ENCODE assay signal across 8 cellular contexts in genomic region chr16:28623172-28623711, GRCh38. TPM values are rescaled to one million over a fixed set of nuclear protein-coding genes. Genes with fewer than 3 reads are reported as not detected.
DNase-seq lines count a peak whose midpoint lies in the region; ATAC-seq, FAIRE-seq and TF ChIP-seq lines count a peak whose summit lies in the region.

No MANE protein-coding gene starts in this region.

- peak; percentile 60 for DNase-seq in GM12891 (ENCODE audit: insufficient read length, low spot score)
- DNase-seq in NCI-H510A treated with DMSO at 0.1 percent for 48 hours (lab: John Stamatoyannopoulos, UW): peak; percentile 88
- DNase-seq in activated T-cell treated with anti-CD3 and anti-CD28 coated beads for 4 hours: peak; percentile 40
- no peak for DNase-seq in esophagus squamous epithelium (lab: John Stamatoyannopoulos, UW)
- DNase-seq in gastrocnemius medialis: peak in 1 of 2 donors; percentile 27
- no peak for DNase-seq in chondrocyte (ENCODE audit: low spot score)

- no peaks in the 10 kb centered on the region for H3K36me3 Mint-ChIP-seq in chondrocyte (ENCODE audit: low read depth)

- TF ChIP-seq CTCF in esophagus squamous epithelium (IDR thresholded peaks at IDR 0.05): peak in 1 of 6 experiments; percentile 19
- TF ChIP-seq CTCF in gastrocnemius medialis (IDR thresholded peaks at IDR 0.05 in 4 of 5, conservative IDR thresholded peaks at IDR 0.05 in 1 of 5): no peak
- no peak for TF ChIP-seq CTCF in chondrocyte (IDR thresholded peaks at IDR 0.05)

- peak; percentile 85 for FAIRE-seq in GM12891 (lab: Jason Lieb, UNC)

- H3K4me3 ChIP-seq in esophagus squamous epithelium: peak overlapping the region; percentile 27 to 68 (median 54)
- peak overlapping the region; percentile 49 to 64 (median 51) for H3K4me3 ChIP-seq in gastrocnemius medialis

- H3K27me3 Mint-ChIP-seq in chondrocyte (ENCODE audit: low read depth): peaks cover 6% of the 10 kb centered on the region

- ATAC-seq in gastrocnemius medialis: peak; percentile 80 to 89
- no peak for ATAC-seq in GM18861 (IDR thresholded peaks at IDR 0.05; ENCODE audit: unreplicated experiment)
- no peak for ATAC-seq in HG02588 (IDR thresholded peaks at IDR 0.05; ENCODE audit: unreplicated experiment)

- intact Hi-C loops in esophagus squamous epithelium (cut with DNase I) (no loop called here), gastrocnemius medialis (cut with DNase I; ENCODE audit: low total_unique reads) (no loop called here)

- in situ Hi-C loops in gastrocnemius medialis (cut with MboI; ENCODE audit: low sequenced_read_pairs in 4 of 4): loop anchor here in 1 of 4 donors (25.0 kb wide), 1 partner anchor 136 kb away; the partner anchor contains the start of genes APOBR and CLN3

- H3K36me3 ChIP-seq in esophagus squamous epithelium (peaks cover 0 to 4% (median 0%) of the 10 kb centered on the region in 3 donors), gastrocnemius medialis (no peaks in the 10 kb centered on the region)

- H3K9me3 Mint-ChIP-seq in chondrocyte (ENCODE audit: low read depth): peaks cover 3% of the 10 kb centered on the region

- H3K4me1 Mint-ChIP-seq in chondrocyte (ENCODE audit: low read depth): no peaks in the 10 kb centered on the region

- no peak for TF ChIP-seq POLR2A in GM12891 (IDR thresholded peaks at IDR 0.05; ENCODE audit: low read depth, low read length)
- peak in 1 of 4 donors; percentile 35 for TF ChIP-seq POLR2A in esophagus squamous epithelium (IDR thresholded peaks at IDR 0.05)
- TF ChIP-seq POLR2A in gastrocnemius medialis (IDR thresholded peaks at IDR 0.05): no peak

- no peak overlapping the region for H3K27ac Mint-ChIP-seq in chondrocyte (ENCODE audit: unreplicated experiment)

- H3K27ac ChIP-seq in esophagus squamous epithelium (peak overlapping the region; percentile 3 to 50 (median 40)), gastrocnemius medialis (peak overlapping the region in 2 of 4 donors; percentile 14 to 26)

- no peak overlapping the region for H3K4me3 Mint-ChIP-seq in chondrocyte (ENCODE audit: unreplicated experiment)

- WGBS in esophagus squamous epithelium, 2 donors: 0 to 8% methylated on average over 2 to 8 of the region's 68 CpGs

- H3K9me3 ChIP-seq in esophagus squamous epithelium (no peaks in the 10 kb centered on the region), gastrocnemius medialis (no peaks in the 10 kb centered on the region)

- H3K27me3 ChIP-seq in esophagus squamous epithelium (peaks cover 0 to 7% (median 0%) of the 10 kb centered on the region in 4 donors), gastrocnemius medialis (no peaks in the 10 kb centered on the region)

- peaks cover 7 to 25% (median 7%) of the 10 kb centered on the region in 3 donors for H3K4me1 ChIP-seq in esophagus squamous epithelium
- H3K4me1 ChIP-seq in gastrocnemius medialis: peaks cover 0 to 4% of the 10 kb centered on the region in 2 donors

TF ChIP-seq in GM12891, 5 proteins besides CTCF, POLR2A, EP300 and RAD21:
- TF ChIP-seq PAX5 (IDR thresholded peaks at IDR 0.05; ENCODE audit: insufficient read depth, low read length, severe bottlenecking) (no peak), SPI1 (IDR thresholded peaks at IDR 0.05; ENCODE audit: low read depth, low read length) (no peak), TAF1 (IDR thresholded peaks at IDR 0.05; ENCODE audit: low read depth, low read length) (no peak), POLR2AphosphoS5 (IDR thresholded peaks at IDR 0.05; ENCODE audit: low read depth, low read length) (no peak), POU2F2 (IDR thresholded peaks at IDR 0.05; ENCODE audit: low read depth, low read length) (no peak)

RNA-seq across cellular contexts. Expression of gene SULT1A1, which starts 13.4 kb away (rescaled TPM):
- polyA plus RNA-seq in GM12891 (2012; ENCODE audit: low read depth, missing spikeins): 0.87 TPM
- total RNA-seq in esophagus squamous epithelium (10 to 100 TPM in 2 of 4 donors, 1 to 10 TPM in 2; 4.1 to 17.2 (median 8.3) TPM), gastrocnemius medialis (10 to 100 TPM in 1 of 4 donors, 1 to 10 TPM in 3; 5.7 to 10.0 (median 8.2) TPM), chondrocyte (1.1 to 4.9 TPM (median 2.2 TPM) in 3 replicates)

RNA-seq across cellular contexts. Expression of gene NPIPB8, which starts 14.6 kb away (rescaled TPM):
- not detected for polyA plus RNA-seq in GM12891 (2012; ENCODE audit: low read depth, missing spikeins)
- total RNA-seq in esophagus squamous epithelium: under 1 TPM in 1 of 4 donors, not detected in 3; 0.22 TPM
- under 1 TPM in 1 of 4 donors, not detected in 3; 0.31 TPM for total RNA-seq in gastrocnemius medialis
- total RNA-seq in chondrocyte: 0.49 to 1.4 TPM in 2 of 3 replicates, not detected in the other

RNA-seq across cellular contexts. Expression of gene SULT1A2, which starts 26.4 kb away (rescaled TPM):
- polyA plus RNA-seq in GM12891 (2012; ENCODE audit: low read depth, missing spikeins): not detected
- total RNA-seq in esophagus squamous epithelium (under 1 TPM in 3 of 4 donors, not detected in 1; 0.26 to 0.49 (median 0.38) TPM), gastrocnemius medialis (under 1 TPM in 1 of 4 donors, not detected in 3; 0.46 TPM), chondrocyte (not detected in 3 replicates)

Comparison
In these comparisons a context has a peak if more than half of its experiments do, and no peak if none do; other contexts are left out.
1. DNase-seq: peak in GM12891 (single experiment), NCI-H510A treated with DMSO at 0.1 percent for 48 hours (single experiment) and activated T-cell treated with anti-CD3 and anti-CD28 coated beads for 4 hours (single experiment); none in esophagus squamous epithelium (single experiment) and chondrocyte (single experiment).
2. ATAC-seq: peak in gastrocnemius medialis (2 of 2); none in GM18861 (single experiment) and HG02588 (single experiment).